In the genomic region with DNA sequence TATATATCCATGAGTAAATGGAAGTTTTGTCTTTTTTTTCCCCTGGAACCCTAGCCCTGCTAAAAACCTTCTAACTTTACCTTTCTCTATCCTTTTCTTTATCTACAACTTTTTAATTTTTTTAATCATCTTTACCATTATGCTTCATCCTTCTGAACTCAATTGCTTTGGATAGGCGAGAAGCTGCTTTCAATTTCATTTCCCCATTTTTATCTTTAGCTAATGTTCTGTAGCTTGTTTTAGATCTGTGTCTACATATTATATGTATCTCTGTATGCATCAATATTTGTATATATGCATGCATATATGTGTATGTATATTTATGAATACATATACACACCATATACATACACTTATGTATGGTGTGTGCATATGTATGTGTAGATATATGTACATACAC, we compare ENCODE assay signal across 13 cellular contexts. TPM values are rescaled to one million over a fixed set of nuclear protein-coding genes. Genes with fewer than 3 reads are reported as not detected.
A peak's percentile ranks its signal among the peaks of the same experiment; 100 is the strongest.
DNase-seq lines count a peak whose midpoint lies in the region; ATAC-seq and TF ChIP-seq lines count a peak whose summit lies in the region.
"Had no signal": no experiment of that assay in that cellular context is flagged by ENCODE, and none has a peak within 500 bp of the region (broad histone marks: within the 10 kb centered on the region; RNA-seq: fewer than 3 reads in every experiment).

No MANE protein-coding gene starts in this region.

- POLR2A ChIA-PET in activated naive CD8-positive, alpha-beta T cell treated with anti-CD3 and anti-CD28 coated beads, Interleukin-2, amount 10 ng/mL, durations not matched to agents 7 days and 5 days (lab: Charles Lee), result interaction anchor here (0.8 to 1.2 kb wide), 2 partner anchors 10 to 40 kb away, joined by 3 to 4 read pairs; no protein-coding TSS in a partner anchor

- peaks cover 68% of the 10 kb centered on the region for H3K4me1 Mint-ChIP-seq in activated naive CD8-positive, alpha-beta T cell treated with anti-CD3 and anti-CD28 coated beads, Interleukin-2, amount 10 ng/mL, durations not matched to agents 7 days and 5 days

- H3K4me1 ChIP-seq in right atrium auricular region, result no peaks in the 10 kb centered on the region
- H3K4me1 ChIP-seq in vagina, result no peaks in the 10 kb centered on the region
- H3K4me1 ChIP-seq in aorta (ENCODE audit: control insufficient read depth in 1 of 2, insufficient read depth in 2 of 2, low read length in 2 of 2), result no peaks in the 10 kb centered on the region

- TF ChIP-seq CTCF in right atrium auricular region (IDR thresholded peaks at IDR 0.05) (no peak), vagina (IDR thresholded peaks at IDR 0.05) (no peak), WERI-Rb-1 (IDR thresholded peaks at IDR 0.05; ENCODE audit: low read depth, low read length) (no peak)

- intact Hi-C loops in vagina (cut with DNase I), result no loop called here
- intact Hi-C loops in aorta (cut with DNase I), result no loop called here

- H3K36me3 Mint-ChIP-seq in activated naive CD8-positive, alpha-beta T cell treated with anti-CD3 and anti-CD28 coated beads, Interleukin-2, amount 10 ng/mL, durations not matched to agents 7 days and 5 days, result peaks cover 61% of the 10 kb centered on the region
- H3K36me3 Mint-ChIP-seq: mesothelial cell of epicardium had no signal

- no peaks in the 10 kb centered on the region for H3K27me3 Mint-ChIP-seq in activated naive CD8-positive, alpha-beta T cell treated with anti-CD3 and anti-CD28 coated beads, Interleukin-2, amount 10 ng/mL, durations not matched to agents 7 days and 5 days

- H3K27ac Mint-ChIP-seq in activated naive CD8-positive, alpha-beta T cell treated with anti-CD3 and anti-CD28 coated beads, Interleukin-2, amount 10 ng/mL, durations not matched to agents 7 days and 5 days, result peak overlapping the region; percentile 33
- H3K27ac Mint-ChIP-seq: mesothelial cell of epicardium had no signal

- no peaks in the 10 kb centered on the region for H3K36me3 ChIP-seq in right atrium auricular region
- no peaks in the 10 kb centered on the region for H3K36me3 ChIP-seq in vagina
- no peaks in the 10 kb centered on the region for H3K36me3 ChIP-seq in aorta (ENCODE audit: control insufficient read depth in 1 of 2, insufficient read depth in 2 of 2, low read length in 1 of 2)
- no peaks in the 10 kb centered on the region for H3K36me3 ChIP-seq in WERI-Rb-1

- no peaks in the 10 kb centered on the region for H3K9me3 Mint-ChIP-seq in activated naive CD8-positive, alpha-beta T cell treated with anti-CD3 and anti-CD28 coated beads, Interleukin-2, amount 10 ng/mL, durations not matched to agents 7 days and 5 days
- H3K9me3 Mint-ChIP-seq: mesothelial cell of epicardium had no signal

- H3K4me3 ChIP-seq in right atrium auricular region, result no peak overlapping the region
- no peak overlapping the region for H3K4me3 ChIP-seq in vagina
- H3K4me3 ChIP-seq in aorta (ENCODE audit: low read length in 2 of 2), result no peak overlapping the region
- no peak overlapping the region for H3K4me3 ChIP-seq in WERI-Rb-1 (ENCODE audit: low read depth, low read length)

- H3K27ac ChIP-seq in right atrium auricular region (no peak overlapping the region), vagina (no peak overlapping the region), aorta (ENCODE audit: low read depth in 1 of 2, low read length in 2 of 2) (no peak overlapping the region), WERI-Rb-1 (no peak overlapping the region)

- H3K27me3 ChIP-seq in right atrium auricular region, result no peaks in the 10 kb centered on the region
- no peaks in the 10 kb centered on the region for H3K27me3 ChIP-seq in vagina
- H3K27me3 ChIP-seq in aorta (ENCODE audit: control insufficient read depth in 1 of 2, insufficient read depth in 2 of 2, low read length in 1 of 2), result peaks cover 0 to 1% of the 10 kb centered on the region in 2 donors
- H3K27me3 ChIP-seq in WERI-Rb-1 (ENCODE audit: insufficient read depth, low read depth, severe bottlenecking), result no peaks in the 10 kb centered on the region

- peak; percentile 66 for ATAC-seq in GM18508 (IDR thresholded peaks at IDR 0.05; ENCODE audit: insufficient read depth, unreplicated experiment)
- ATAC-seq in GM21390 (IDR thresholded peaks at IDR 0.05; ENCODE audit: unreplicated experiment), result peak; percentile 73
- peak; percentile 81 for ATAC-seq in HG03442 (IDR thresholded peaks at IDR 0.05; ENCODE audit: unreplicated experiment)
- no peak for ATAC-seq in activated naive CD8-positive, alpha-beta T cell treated with anti-CD3 and anti-CD28 coated beads, Interleukin-2, amount 10 ng/mL, durations not matched to agents 7 days and 5 days (ENCODE audit: low read depth)
- ATAC-seq in aorta (ENCODE audit: low FRiP score), result no peak

- 91 to 93% methylated on average over 1 of the region's 1 CpG for WGBS in aorta, 2 donors

- no peak for TF ChIP-seq POLR2A in vagina (IDR thresholded peaks at IDR 0.05)

- no peaks in the 10 kb centered on the region for H3K9me3 ChIP-seq in right atrium auricular region
- no peaks in the 10 kb centered on the region for H3K9me3 ChIP-seq in vagina
- H3K9me3 ChIP-seq in aorta (ENCODE audit: control insufficient read depth, low read length), result no peaks in the 10 kb centered on the region
- no peaks in the 10 kb centered on the region for H3K9me3 ChIP-seq in WERI-Rb-1 (ENCODE audit: severe bottlenecking)

- peak overlapping the region; percentile 57 for H3K4me3 Mint-ChIP-seq in activated naive CD8-positive, alpha-beta T cell treated with anti-CD3 and anti-CD28 coated beads, Interleukin-2, amount 10 ng/mL, durations not matched to agents 7 days and 5 days
- H3K4me3 Mint-ChIP-seq: mesothelial cell of epicardium had no signal

- DNase-seq in activated naive CD8-positive, alpha-beta T cell treated with anti-CD3 and anti-CD28 coated beads, Interleukin-2, amount 10 ng/mL, durations not matched to agents 7 days and 5 days, result no peak
- DNase-seq in right atrium auricular region (ENCODE audit: low spot score) (no peak), vagina (ENCODE audit: extremely low spot score in 2 of 2) (no peak), aorta (no peak), WERI-Rb-1 (no peak)
- DNase-seq: activated effector memory CD4-positive, alpha-beta T cell treated with Interleukin-2 at 50 U/mL for 16 hours; effector memory CD4-positive, alpha-beta T cell; NCI-H524 treated with DMSO at 0.1 percent for 48 hours; T1000 had no signal

RNA-seq across cellular contexts. Expression of a gene that starts 57.4 kb away (rescaled TPM):
- 100 to 1,000 TPM; 828 to 854 TPM for total RNA-seq in activated naive CD8-positive, alpha-beta T cell treated with anti-CD3 and anti-CD28 coated beads, Interleukin-2, amount 10 ng/mL, durations not matched to agents 7 days and 5 days
- total RNA-seq in right atrium auricular region (10 to 100 TPM in 1 of 2 donors, 1 to 10 TPM in 1; 5.5 to 10.1 TPM), vagina (33.4 TPM), aorta (10 to 100 TPM; 46.6 to 89.9 TPM)
- polyA plus RNA-seq in aorta, result 10 to 100 TPM in 1 of 2 donors, 1 to 10 TPM in 1; 1.4 to 12.9 TPM
- total RNA-seq: mesothelial cell of epicardium had no signal

Comparison
In these comparisons a context has a peak if more than half of its experiments do, and no peak if none do; other contexts are left out.
1. ATAC-seq: peak in GM18508 (single experiment), GM21390 (single experiment) and HG03442 (single experiment); none in activated naive CD8-positive, alpha-beta T cell treated with anti-CD3 and anti-CD28 coated beads, Interleukin-2, amount 10 ng/mL, durations not matched to agents 7 days and 5 days (single experiment) and aorta (single experiment).
2. RNA of a gene that starts 57.4 kb away (total RNA-seq): 828 to 854 TPM in activated naive CD8-positive, alpha-beta T cell treated with anti-CD3 and anti-CD28 coated beads, Interleukin-2, amount 10 ng/mL, durations not matched to agents 7 days and 5 days; 46.6 to 89.9 TPM in aorta, 33.4 TPM in vagina (single experiment) and 5.5 to 10.1 TPM in right atrium auricular region; every median in the first group is over 4 times any median in the second.